ENCODE assay signal across 19 cellular contexts in the genomic region with DNA sequence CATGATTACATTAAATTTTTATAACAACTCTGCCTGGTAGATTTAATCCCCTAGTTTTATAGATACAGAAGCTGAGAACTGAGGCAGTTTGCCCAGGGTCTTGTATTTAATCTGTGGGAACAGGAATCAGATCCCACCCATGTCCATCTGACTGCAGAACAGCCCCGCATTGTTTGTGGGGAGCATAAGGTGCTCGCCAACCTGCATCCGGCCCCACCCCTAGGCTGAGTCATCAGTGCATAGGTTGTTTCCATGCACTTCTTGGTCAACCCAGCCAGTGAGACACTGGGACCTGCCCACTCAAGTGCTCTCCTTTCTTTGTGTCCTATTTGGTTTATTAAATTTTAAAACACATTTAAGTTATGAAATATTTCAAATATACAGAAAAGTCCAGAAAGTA.
DNase-seq lines count a peak whose midpoint lies in the region; ATAC-seq lines count a peak whose summit lies in the region.
"Had no signal": no experiment of that assay in that cellular context is flagged by ENCODE, and none has a peak within 500 bp of the region (broad histone marks: within the 10 kb centered on the region; RNA-seq: fewer than 3 reads in every experiment).

No MANE protein-coding gene starts in this region.

- H3K27ac ChIP-seq in esophagus (ENCODE audit: low read depth in 2 of 2, low read length in 1 of 2) = peak overlapping the region; percentile 63 to 79
- H3K27ac ChIP-seq: C4-2B, SJSA1 had no signal

- ATAC-seq in stimulated activated memory B cell treated with anti-CD40 and anti-IgM and Interleukin-4, amounts not matched to agents 10 μg/mL and 1 μg/mL and 100 μg/mL, for 72 hours = peak; percentile 54
- ATAC-seq in GM18498 (IDR thresholded peaks at IDR 0.05; ENCODE audit: unreplicated experiment) = no peak

- H3K9me3 Mint-ChIP-seq in stimulated activated memory B cell treated with anti-CD40 and anti-IgM and Interleukin-4, amounts not matched to agents 10 μg/mL and 1 μg/mL and 100 μg/mL, for 72 hours = no peaks in the 10 kb centered on the region

- H3K27me3 ChIP-seq in esophagus (ENCODE audit: control insufficient read depth in 1 of 2, insufficient read depth in 2 of 2, low read length in 2 of 2) = no peaks in the 10 kb centered on the region
- H3K27me3 ChIP-seq: SJSA1 had no signal

- H3K4me1 Mint-ChIP-seq in stimulated activated memory B cell treated with anti-CD40 and anti-IgM and Interleukin-4, amounts not matched to agents 10 μg/mL and 1 μg/mL and 100 μg/mL, for 72 hours = no peaks in the 10 kb centered on the region

- no peak overlapping the region for H3K27ac Mint-ChIP-seq in stimulated activated memory B cell treated with anti-CD40 and anti-IgM and Interleukin-4, amounts not matched to agents 10 μg/mL and 1 μg/mL and 100 μg/mL, for 72 hours

- peak; percentile 45 for DNase-seq in NCI-H226
- peak; percentile 94 for DNase-seq in SW480 (ENCODE audit: low spot score)
- DNase-seq in cerebellum (ENCODE audit: low spot score) = no peak
- no peak for DNase-seq in HuH-7.5 (ENCODE audit: low spot score)
- DNase-seq: ACHN, AML-193, DMS79 treated with DMSO at 0.1 percent for 48 hours, H7, KG1, MV-4-11, NCI-H187, NCI-H2107, NCI-H2227 treated with DMSO at 0.1 percent for 48 hours, NCI-H524 treated with DMSO at 0.1 percent for 48 hours had no signal

- 60 to 69% methylated on average over 3 of the region's 3 CpGs for WGBS in esophagus, 2 donors

- no peaks in the 10 kb centered on the region for H3K9me3 ChIP-seq in esophagus (ENCODE audit: control insufficient read depth in 2 of 2, insufficient read depth in 1 of 2, low read depth in 1 of 2, low read length in 1 of 2)
- H3K9me3 ChIP-seq: SJSA1 had no signal

- H3K4me3 ChIP-seq in esophagus (ENCODE audit: low read depth in 1 of 2, low read length in 2 of 2) = no peak overlapping the region
- H3K4me3 ChIP-seq: SJSA1 had no signal

- H3K27me3 Mint-ChIP-seq in stimulated activated memory B cell treated with anti-CD40 and anti-IgM and Interleukin-4, amounts not matched to agents 10 μg/mL and 1 μg/mL and 100 μg/mL, for 72 hours = no peaks in the 10 kb centered on the region

- no peak overlapping the region for H3K4me3 Mint-ChIP-seq in stimulated activated memory B cell treated with anti-CD40 and anti-IgM and Interleukin-4, amounts not matched to agents 10 μg/mL and 1 μg/mL and 100 μg/mL, for 72 hours

- H3K4me1 ChIP-seq in esophagus (ENCODE audit: control insufficient read depth in 2 of 2, insufficient read depth in 2 of 2, low read length in 1 of 2) = peaks cover 0 to 3% of the 10 kb centered on the region in 2 donors

- H3K36me3 Mint-ChIP-seq in stimulated activated memory B cell treated with anti-CD40 and anti-IgM and Interleukin-4, amounts not matched to agents 10 μg/mL and 1 μg/mL and 100 μg/mL, for 72 hours = no peaks in the 10 kb centered on the region

- no peaks in the 10 kb centered on the region for H3K36me3 ChIP-seq in esophagus (ENCODE audit: control insufficient read depth in 2 of 2, insufficient read depth in 2 of 2, low read length in 1 of 2)
- H3K36me3 ChIP-seq: SJSA1 had no signal

Comparison
In these comparisons a context has a peak if more than half of its experiments do, and no peak if none do; other contexts are left out.
1. DNase-seq: peak in NCI-H226 (single experiment) and SW480 (single experiment); none in cerebellum (single experiment) and HuH-7.5 (single experiment).